8 cellular contexts compared by ENCODE assay signal in the genomic region with DNA sequence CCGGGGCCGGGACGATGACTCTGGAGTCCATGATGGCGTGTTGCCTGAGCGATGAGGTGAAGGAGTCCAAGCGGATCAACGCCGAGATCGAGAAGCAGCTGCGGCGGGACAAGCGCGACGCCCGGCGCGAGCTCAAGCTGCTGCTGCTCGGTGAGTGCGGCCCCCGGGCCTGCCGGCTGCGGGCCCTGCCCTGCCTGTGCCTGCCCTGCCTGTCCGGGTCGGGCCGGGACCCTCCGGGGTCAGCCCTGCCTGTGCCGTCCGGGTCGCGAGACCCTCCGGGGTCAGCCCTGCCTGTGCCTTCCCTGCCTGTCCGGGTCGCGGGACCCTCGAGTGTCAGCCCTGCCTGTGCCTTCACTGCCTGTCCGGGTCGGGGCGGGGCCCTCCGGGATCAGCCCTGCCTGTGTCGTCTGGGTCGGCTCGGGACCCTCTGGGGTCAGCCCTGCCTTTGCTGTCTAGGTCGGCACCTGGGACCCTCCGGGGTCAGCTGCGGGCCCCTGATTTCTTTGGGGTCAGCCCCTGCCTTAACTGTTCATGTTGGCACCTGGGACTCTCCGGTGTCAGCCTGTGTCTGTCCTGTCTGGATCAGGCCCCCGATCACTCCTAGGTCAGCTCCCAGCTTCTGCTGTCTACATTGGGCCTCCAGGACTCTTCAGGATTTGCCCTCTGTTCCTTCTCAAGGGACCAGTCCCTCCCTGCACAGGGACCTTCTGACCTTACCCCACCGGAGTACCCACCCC. TPM values are rescaled to one million over a fixed set of nuclear protein-coding genes. Genes with fewer than 3 reads are reported as not detected.
A peak's percentile ranks its signal among the peaks of the same experiment; 100 is the strongest.
DNase-seq lines count a peak whose midpoint lies in the region; ATAC-seq and TF ChIP-seq lines count a peak whose summit lies in the region.

No MANE protein-coding gene starts in this region.

- no peak for DNase-seq in CD14-positive monocyte (ENCODE audit: low spot score)
- DNase-seq in HFFc6, result peak; percentile 11
- DNase-seq in dedifferentiated amniotic fluid mesenchymal stem cell (ENCODE audit: extremely low spot score), result peak; percentile 16
- peak; percentile 37 for DNase-seq in myocyte (ENCODE audit: low read depth)
- no peak for DNase-seq in NK-92 treated with Interleukin-12 subunit alpha and Interleukin-12 subunit beta, amount 100 ng/mL, for 24 hours (lab: John Stamatoyannopoulos, UW)

- H3K9me3 Mint-ChIP-seq in CD14-positive monocyte, result peaks cover 0 to 19% (median 6%) of the 10 kb centered on the region in 7 donors
- H3K9me3 Mint-ChIP-seq in HFFc6, result no peaks in the 10 kb centered on the region

- H3K27ac Mint-ChIP-seq in CD14-positive monocyte (peak overlapping the region in 2 of 7 donors; percentile 19 to 63), HFFc6 (peak overlapping the region; percentile 78)

- peak; percentile 15; the same call in 2 of the 3 replicates for ATAC-seq in SK-N-SH treated with all-trans-retinoic acid at 6 μM for 48 hours
- ATAC-seq in HG03457 (IDR thresholded peaks at IDR 0.05; ENCODE audit: unreplicated experiment), result no peak
- no peak for ATAC-seq in HG02852 (IDR thresholded peaks at IDR 0.05; ENCODE audit: unreplicated experiment)

- H3K36me3 Mint-ChIP-seq in CD14-positive monocyte, result peaks cover 2 to 5% of the 10 kb centered on the region in 2 donors
- no peaks in the 10 kb centered on the region for H3K36me3 Mint-ChIP-seq in HFFc6 (ENCODE audit: low read depth)

- H3K4me3 Mint-ChIP-seq in CD14-positive monocyte (peak overlapping the region; percentile 81 to 88), HFFc6 (peak overlapping the region; percentile 95)

- intact Hi-C loops in CD14-positive monocyte (cut with micrococcal nuclease), result no loop called here

- TF ChIP-seq CTCF in CD14-positive monocyte (IDR thresholded peaks at IDR 0.05) (no peak), HFFc6 (IDR thresholded peaks at IDR 0.05) (no peak)

- H3K27me3 Mint-ChIP-seq in CD14-positive monocyte (ENCODE audit: low read depth in 3 of 3), result peaks cover 37 to 85% (median 64%) of the 10 kb centered on the region in 3 donors
- H3K27me3 Mint-ChIP-seq in HFFc6 (ENCODE audit: insufficient read depth), result no peaks in the 10 kb centered on the region

- H3K4me1 Mint-ChIP-seq in CD14-positive monocyte, result peaks cover 29% of the 10 kb centered on the region
- H3K4me1 Mint-ChIP-seq in HFFc6 (ENCODE audit: low read depth), result peaks cover 27% of the 10 kb centered on the region

TF ChIP-seq in SK-N-SH treated with all-trans-retinoic acid at 6 μM for 48 hours, 23 proteins besides CTCF, POLR2A, EP300 and RAD21:
- TF ChIP-seq ARNTL (CRISPR knock-in tag; IDR thresholded peaks at IDR 0.05; ENCODE audit: borderline replicate concordance, low read depth) (no peak), SNAI2 (CRISPR knock-in tag; IDR thresholded peaks at IDR 0.05) (no peak), BACH2 (CRISPR knock-in tag; IDR thresholded peaks at IDR 0.05; ENCODE audit: borderline replicate concordance) (no peak), PPARA (CRISPR knock-in tag; IDR thresholded peaks at IDR 0.05; ENCODE audit: borderline replicate concordance) (no peak), ZFP30 (CRISPR knock-in tag; IDR thresholded peaks at IDR 0.05) (no peak), OSR1 (CRISPR knock-in tag; IDR thresholded peaks at IDR 0.05) (no peak), ESRRG (CRISPR knock-in tag; IDR thresholded peaks at IDR 0.05) (no peak), TOX (CRISPR knock-in tag; IDR thresholded peaks at IDR 0.05; ENCODE audit: borderline replicate concordance) (no peak), CSDC2 (CRISPR knock-in tag; IDR thresholded peaks at IDR 0.05) (no peak), ZNF565 (CRISPR knock-in tag; conservative IDR thresholded peaks at IDR 0.05; ENCODE audit: low read depth) (no peak), ZC3H10 (CRISPR knock-in tag; IDR thresholded peaks at IDR 0.05) (no peak), RARB (CRISPR knock-in tag; IDR thresholded peaks at IDR 0.05) (no peak), GLIS3 (CRISPR knock-in tag; IDR thresholded peaks at IDR 0.05) (no peak), ZNF70 (CRISPR knock-in tag; IDR thresholded peaks at IDR 0.05) (no peak), ZFP3 (CRISPR knock-in tag; IDR thresholded peaks at IDR 0.05) (no peak)
- TF ChIP-seq, protein P1, sequence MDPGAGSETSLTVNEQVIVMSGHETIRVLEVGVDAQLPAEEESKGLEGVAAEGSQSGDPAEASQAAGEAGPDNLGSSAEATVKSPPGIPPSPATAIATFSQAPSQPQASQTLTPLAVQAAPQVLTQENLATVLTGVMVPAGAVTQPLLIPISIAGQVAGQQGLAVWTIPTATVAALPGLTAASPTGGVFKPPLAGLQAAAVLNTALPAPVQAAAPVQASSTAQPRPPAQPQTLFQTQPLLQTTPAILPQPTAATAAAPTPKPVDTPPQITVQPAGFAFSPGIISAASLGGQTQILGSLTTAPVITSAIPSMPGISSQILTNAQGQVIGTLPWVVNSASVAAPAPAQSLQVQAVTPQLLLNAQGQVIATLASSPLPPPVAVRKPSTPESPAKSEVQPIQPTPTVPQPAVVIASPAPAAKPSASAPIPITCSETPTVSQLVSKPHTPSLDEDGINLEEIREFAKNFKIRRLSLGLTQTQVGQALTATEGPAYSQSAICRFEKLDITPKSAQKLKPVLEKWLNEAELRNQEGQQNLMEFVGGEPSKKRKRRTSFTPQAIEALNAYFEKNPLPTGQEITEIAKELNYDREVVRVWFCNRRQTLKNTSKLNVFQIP (CRISPR knock-in tag; IDR thresholded peaks at IDR 0.05; ENCODE audit: borderline replicate concordance, low read depth), result no peak
- TF ChIP-seq, protein P2, sequence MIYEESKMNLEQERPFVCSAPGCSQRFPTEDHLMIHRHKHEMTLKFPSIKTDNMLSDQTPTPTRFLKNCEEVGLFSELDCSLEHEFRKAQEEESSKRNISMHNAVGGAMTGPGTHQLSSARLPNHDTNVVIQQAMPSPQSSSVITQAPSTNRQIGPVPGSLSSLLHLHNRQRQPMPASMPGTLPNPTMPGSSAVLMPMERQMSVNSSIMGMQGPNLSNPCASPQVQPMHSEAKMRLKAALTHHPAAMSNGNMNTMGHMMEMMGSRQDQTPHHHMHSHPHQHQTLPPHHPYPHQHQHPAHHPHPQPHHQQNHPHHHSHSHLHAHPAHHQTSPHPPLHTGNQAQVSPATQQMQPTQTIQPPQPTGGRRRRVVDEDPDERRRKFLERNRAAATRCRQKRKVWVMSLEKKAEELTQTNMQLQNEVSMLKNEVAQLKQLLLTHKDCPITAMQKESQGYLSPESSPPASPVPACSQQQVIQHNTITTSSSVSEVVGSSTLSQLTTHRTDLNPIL (CRISPR knock-in tag; IDR thresholded peaks at IDR 0.05; ENCODE audit: low read depth), result no peak

RNA-seq across cellular contexts. Expression of a gene that starts 0.6 kb away (rescaled TPM):
- polyA plus RNA-seq in CD14-positive monocyte, result under 1 TPM; 0.25 to 0.37 TPM
- 10 to 100 TPM; 72.0 to 86.0 (median 77.6) TPM for total RNA-seq in HFFc6 (2021; fragmentation: NEBNext Ultra II Directional; extraction: Animal tissue kit (Norgen Biotek cat#: 25700))
- 52.1 and 54.6 TPM in 2 replicates for total RNA-seq in myocyte
- polyA plus RNA-seq in myocyte (2012), result 68.1 TPM

RNA-seq across cellular contexts. Expression of a gene that starts 32.5 kb away (rescaled TPM):
- 10 to 100 TPM; 27.5 to 34.4 TPM for polyA plus RNA-seq in CD14-positive monocyte
- 100 to 1,000 TPM; 332 to 383 (median 356) TPM for total RNA-seq in HFFc6 (2021; fragmentation: NEBNext Ultra II Directional; extraction: Animal tissue kit (Norgen Biotek cat#: 25700))
- total RNA-seq in myocyte, result 295 and 328 TPM in 2 replicates
- polyA plus RNA-seq in myocyte (2012), result 493 TPM

RNA-seq across cellular contexts. Expression of a gene that starts 41.0 kb away (rescaled TPM):
- polyA plus RNA-seq in CD14-positive monocyte, result 10 to 100 TPM; 38.7 to 41.3 TPM
- total RNA-seq in HFFc6 (2021; fragmentation: NEBNext Ultra II Directional; extraction: Animal tissue kit (Norgen Biotek cat#: 25700)), result not detected
- 0.05 and 0.47 TPM in 2 replicates for total RNA-seq in myocyte
- not detected for polyA plus RNA-seq in myocyte (2012)

Comparison
In these comparisons a context has a peak if more than half of its experiments do, and no peak if none do; other contexts are left out.
1. DNase-seq: peak in HFFc6 (single experiment), dedifferentiated amniotic fluid mesenchymal stem cell (single experiment) and myocyte (single experiment); none in CD14-positive monocyte (single experiment) and NK-92 treated with Interleukin-12 subunit alpha and Interleukin-12 subunit beta, amount 100 ng/mL, for 24 hours (single experiment).